ENCODE assay signal across 10 cellular contexts in the genomic region with DNA sequence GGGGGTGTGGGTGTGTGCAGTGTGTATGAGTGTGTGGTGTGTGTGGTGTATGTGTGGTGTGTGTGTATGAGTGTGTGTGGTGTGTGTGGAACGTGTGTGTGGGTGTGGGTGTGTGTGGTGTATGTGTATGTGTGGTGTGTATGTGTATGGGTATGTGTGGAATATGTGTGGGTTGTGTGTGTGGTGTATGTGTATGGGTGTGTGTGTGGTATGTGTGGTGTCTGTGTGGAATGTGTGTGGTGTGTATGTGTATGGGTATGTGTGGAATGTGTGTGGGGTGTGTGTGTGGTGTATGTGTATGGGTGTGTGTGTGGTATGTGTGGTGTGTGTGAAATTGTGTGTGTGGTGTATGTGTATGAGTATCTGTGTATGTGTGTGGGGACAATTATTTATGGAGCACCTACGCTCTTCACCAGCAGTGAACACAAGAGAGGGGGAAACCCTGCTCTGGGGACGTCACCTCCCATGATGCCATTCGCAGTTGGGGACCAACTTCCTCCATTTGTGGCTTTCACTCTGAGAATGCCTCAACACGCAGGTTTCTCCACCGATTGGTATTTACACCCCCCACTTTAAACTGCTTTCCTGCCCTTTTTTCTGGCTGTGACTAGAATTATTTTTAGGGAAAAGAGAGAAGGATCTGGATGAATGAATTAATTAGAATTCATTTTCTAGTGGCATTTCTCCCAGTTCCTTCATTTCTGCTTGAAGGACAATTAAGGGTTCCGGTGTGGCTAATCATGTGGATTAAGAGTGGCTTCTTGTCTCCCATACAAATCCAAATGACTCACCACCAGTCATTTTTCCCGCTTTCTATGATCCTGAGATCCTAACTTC.
DNase-seq lines count a peak whose midpoint lies in the region; ATAC-seq, FAIRE-seq and TF ChIP-seq lines count a peak whose summit lies in the region.
"Had no signal": no experiment of that assay in that cellular context is flagged by ENCODE, and none has a peak within 500 bp of the region (broad histone marks: within the 10 kb centered on the region; RNA-seq: fewer than 3 reads in every experiment).

No MANE protein-coding gene starts in this region.

- TF ChIP-seq CTCF in activated B cell treated with CpG ODN at 0.5 μM for 24 hours (IDR thresholded peaks at IDR 0.05) (no peak), fibroblast of villous mesenchyme (IDR thresholded peaks at IDR 0.05; ENCODE audit: insufficient read depth, low read depth, low read length) (no peak), osteocyte (IDR thresholded peaks at IDR 0.05) (no peak)

- intact Hi-C loops in activated B cell treated with CpG ODN at 0.5 μM for 24 hours (cut with micrococcal nuclease), result loop anchor here (1.0 to 10.0 kb wide), 7 partner anchors 8 to 1863 kb away; a partner anchor contains a TSS

- FAIRE-seq in GM19239 (lab: Jason Lieb, UNC), result peak; percentile 98
- FAIRE-seq: G401.6 had no signal

- CTCF ChIA-PET in activated B cell treated with CpG ODN at 0.5 μM for 24 hours (lab: Charles Lee), result interaction anchor here (1.5 kb wide), 1 partner anchor 797 kb away, joined by 5 read pairs; no protein-coding TSS in a partner anchor

- no peaks in the 10 kb centered on the region for H3K36me3 Mint-ChIP-seq in activated B cell treated with CpG ODN at 0.5 μM for 24 hours (ENCODE audit: low read depth)
- peaks cover 7 to 8% of the 10 kb centered on the region in 2 donors for H3K36me3 Mint-ChIP-seq in stimulated activated naive B cell treated with anti-CD40 and anti-IgM and Interleukin-4, amounts not matched to agents 10 μg/mL and 1 μg/mL and 100 μg/mL, for 72 hours
- H3K36me3 Mint-ChIP-seq in osteocyte (ENCODE audit: unreplicated experiment), result peaks cover 3% of the 10 kb centered on the region

- H3K4me1 Mint-ChIP-seq in activated B cell treated with CpG ODN at 0.5 μM for 24 hours, result peaks cover 6% of the 10 kb centered on the region
- peaks cover 8 to 14% of the 10 kb centered on the region in 2 donors for H3K4me1 Mint-ChIP-seq in stimulated activated naive B cell treated with anti-CD40 and anti-IgM and Interleukin-4, amounts not matched to agents 10 μg/mL and 1 μg/mL and 100 μg/mL, for 72 hours
- peaks cover 2% of the 10 kb centered on the region for H3K4me1 Mint-ChIP-seq in osteocyte (ENCODE audit: unreplicated experiment)

- H3K27me3 Mint-ChIP-seq in activated B cell treated with CpG ODN at 0.5 μM for 24 hours (no peaks in the 10 kb centered on the region), osteocyte (ENCODE audit: unreplicated experiment) (no peaks in the 10 kb centered on the region)
- peaks cover 0 to 7% of the 10 kb centered on the region in 2 donors for H3K27me3 Mint-ChIP-seq in stimulated activated naive B cell treated with anti-CD40 and anti-IgM and Interleukin-4, amounts not matched to agents 10 μg/mL and 1 μg/mL and 100 μg/mL, for 72 hours

- H3K27ac Mint-ChIP-seq in activated B cell treated with CpG ODN at 0.5 μM for 24 hours, result no peak overlapping the region
- H3K27ac Mint-ChIP-seq in stimulated activated naive B cell treated with anti-CD40 and anti-IgM and Interleukin-4, amounts not matched to agents 10 μg/mL and 1 μg/mL and 100 μg/mL, for 72 hours, result no peak overlapping the region
- no peak overlapping the region for H3K27ac Mint-ChIP-seq in osteocyte (ENCODE audit: unreplicated experiment)

- H3K4me3 ChIP-seq in fibroblast of villous mesenchyme (ENCODE audit: low read depth, low read length), result no peak overlapping the region
- H3K4me3 ChIP-seq: skin epidermis had no signal

- POLR2A ChIA-PET in activated B cell treated with CpG ODN at 0.5 μM for 24 hours (lab: Charles Lee), result interaction anchor here (1.0 kb wide), 1 partner anchor 9 kb away, joined by 3 read pairs; no protein-coding TSS in a partner anchor

- peak; percentile 94 for ATAC-seq in HG03196 (IDR thresholded peaks at IDR 0.05; ENCODE audit: unreplicated experiment)
- peak; percentile 94 for ATAC-seq in activated B cell treated with CpG ODN at 0.5 μM for 24 hours (ENCODE audit: low read depth)
- peak; percentile 94 to 97 for ATAC-seq in stimulated activated naive B cell treated with anti-CD40 and anti-IgM and Interleukin-4, amounts not matched to agents 10 μg/mL and 1 μg/mL and 100 μg/mL, for 72 hours (replicated peaks)

- H3K9me3 Mint-ChIP-seq in activated B cell treated with CpG ODN at 0.5 μM for 24 hours (peaks cover 7% of the 10 kb centered on the region), osteocyte (ENCODE audit: unreplicated experiment) (peaks cover 7% of the 10 kb centered on the region)
- H3K9me3 Mint-ChIP-seq in stimulated activated naive B cell treated with anti-CD40 and anti-IgM and Interleukin-4, amounts not matched to agents 10 μg/mL and 1 μg/mL and 100 μg/mL, for 72 hours, result peaks cover 6 to 7% of the 10 kb centered on the region in 2 donors

- DNase-seq in Ammon's horn (ENCODE audit: low spot score) (peak; percentile 64), GM19239 (ENCODE audit: insufficient read length, low spot score) (peak; percentile 76), activated B cell treated with CpG ODN at 0.5 μM for 24 hours (peak; percentile 54), fibroblast of villous mesenchyme (ENCODE audit: low read depth) (peak; percentile 24), T1000 (lab: John Stamatoyannopoulos, UW) (no peak), osteocyte (ENCODE audit: extremely low spot score, unreplicated experiment) (no peak)
- peak; percentile 90 for DNase-seq in stimulated activated naive B cell treated with anti-CD40 and anti-IgM and Interleukin-4, amounts not matched to agents 10 μg/mL and 1 μg/mL and 100 μg/mL, for 72 hours

- H3K4me3 Mint-ChIP-seq in activated B cell treated with CpG ODN at 0.5 μM for 24 hours, result no peak overlapping the region
- peak overlapping the region in 1 of 2 donors; percentile 36 for H3K4me3 Mint-ChIP-seq in stimulated activated naive B cell treated with anti-CD40 and anti-IgM and Interleukin-4, amounts not matched to agents 10 μg/mL and 1 μg/mL and 100 μg/mL, for 72 hours
- H3K4me3 Mint-ChIP-seq in osteocyte (ENCODE audit: unreplicated experiment), result no peak overlapping the region

Comparison
In these comparisons a context has a peak if more than half of its experiments do, and no peak if none do; other contexts are left out.
1. DNase-seq: peak in Ammon's horn (single experiment), GM19239 (single experiment), activated B cell treated with CpG ODN at 0.5 μM for 24 hours (single experiment), fibroblast of villous mesenchyme (single experiment) and stimulated activated naive B cell treated with anti-CD40 and anti-IgM and Interleukin-4, amounts not matched to agents 10 μg/mL and 1 μg/mL and 100 μg/mL, for 72 hours (single experiment); none in T1000 (single experiment) and osteocyte (single experiment).
2. Peak in every context shown above with its lines, with median percentiles within 50 percentile points of each other: ATAC-seq.